8 cellular contexts compared by ENCODE assay signal in genomic region chr18:59988098-59988706, GRCh38.
A peak's percentile ranks its signal among the peaks of the same experiment; 100 is the strongest.
DNase-seq lines count a peak whose midpoint lies in the region; ATAC-seq and TF ChIP-seq lines count a peak whose summit lies in the region.

No MANE protein-coding gene starts in this region.

- DNase-seq in activated gamma-delta T cell treated with Interleukin-2 at 50 U/mL for 16 hours (peak; percentile 40), activated gamma-delta T cell (lab: John Stamatoyannopoulos, UW) (no peak), HT1080 (ENCODE audit: low read depth) (peak; percentile 26), RWPE1 (ENCODE audit: low spot score) (peak; percentile 22), amniotic stem cell (lab: John Stamatoyannopoulos, UW) (peak; percentile 25), inferior parietal cortex (ENCODE audit: extremely low spot score) (peak; percentile 70)
- peak; percentile 46 for DNase-seq in stimulated activated CD4-positive, alpha-beta T cell treated with anti-CD3 and anti-CD28 coated beads, Interleukin-1b, Interleukin-23, amount 100 ng/mL, for 48 hours

- peak; percentile 95 for TF ChIP-seq CTCF in RWPE1 (conservative IDR thresholded peaks at IDR 0.05; ENCODE audit: low read depth)

- CTCF ChIA-PET in RWPE1 (lab: Yijun Ruan, JAX): interaction anchor here (0.6 to 1.1 kb wide), 10 partner anchors 10 to 1536 kb away, joined by 3 to 5 read pairs (median 3); no protein-coding TSS in a partner anchor

- no peak for ATAC-seq in GM18517 (IDR thresholded peaks at IDR 0.05; ENCODE audit: unreplicated experiment)

- POLR2A ChIA-PET in RWPE1 (lab: Yijun Ruan, JAX; ENCODE audit: low non-redundant PET): no interaction called here

- H3K27ac ChIP-seq in RWPE1: no peak overlapping the region
